Comparison of ENCODE assay signal across 17 cellular contexts in the genomic region with DNA sequence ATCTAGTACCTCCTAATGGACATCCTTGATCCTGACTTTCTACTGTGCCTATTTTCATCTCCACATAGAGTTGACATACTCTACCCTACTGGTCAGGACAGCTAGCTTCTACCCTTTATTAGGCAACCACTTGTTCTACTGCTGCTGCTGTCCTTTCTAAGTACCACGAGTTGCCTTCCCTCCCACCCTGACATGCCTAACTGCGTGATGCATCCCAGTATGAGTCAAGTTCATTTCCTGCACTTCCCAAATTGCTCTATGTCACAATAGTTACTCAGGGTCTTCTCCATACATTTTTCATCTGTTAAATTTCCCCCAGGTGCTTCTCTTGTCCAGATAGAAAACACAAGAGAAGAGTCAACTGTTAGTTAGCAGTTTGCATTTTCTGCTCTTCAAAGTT.
DNase-seq lines count a peak whose midpoint lies in the region; ATAC-seq, FAIRE-seq and TF ChIP-seq lines count a peak whose summit lies in the region.
"Had no signal": no experiment of that assay in that cellular context is flagged by ENCODE, and none has a peak within 500 bp of the region (broad histone marks: within the 10 kb centered on the region; RNA-seq: fewer than 3 reads in every experiment).

No MANE protein-coding gene starts in this region.

- TF ChIP-seq POLR2A in H54 (IDR thresholded peaks at IDR 0.05; ENCODE audit: low read depth, low read length), result no peak

- no peak for DNase-seq in H54 (ENCODE audit: insufficient read length, low spot score)
- peak; percentile 75 for DNase-seq in fibroblast of pulmonary artery (ENCODE audit: low read depth)
- peak; percentile 75 for DNase-seq in stromal cell of bone marrow (ENCODE audit: low read depth)
- DNase-seq in HuH-7 (ENCODE audit: low spot score), result no peak
- DNase-seq in activated T-cell treated with anti-CD3 and anti-CD28 coated beads, Interleukin-2, amount 50 U/mL, for 1 hour, result no peak
- no peak for DNase-seq in sciatic nerve (ENCODE audit: low spot score)
- DNase-seq: activated CD8-positive, alpha-beta memory T cell treated with anti-CD3 and anti-CD28 coated beads for 24 hours; activated naive CD4-positive, alpha-beta T cell treated with anti-CD3 and anti-CD28 coated beads for 36 hours; NCI-H2029 treated with DMSO at 0.1 percent for 48 hours; NCI-H748 treated with DMSO at 0.1 percent for 48 hours; Right ventricle myocardium superior; stimulated activated CD4-positive, alpha-beta T cell treated with anti-CD3 and anti-CD28 coated beads, Interleukin-15, amount 100 ng/mL, for 24 hours had no signal

- no peak for TF ChIP-seq CTCF in fibroblast of pulmonary artery (IDR thresholded peaks at IDR 0.05; ENCODE audit: low read length, missing control alignments)

- no peak overlapping the region for H3K4me3 ChIP-seq in fibroblast of pulmonary artery (replicated peaks; ENCODE audit: low read depth, low read length)
- H3K4me3 ChIP-seq: K562, thoracic aorta had no signal

- ATAC-seq in SK-N-SH treated with all-trans-retinoic acid at 6 μM for 48 hours (peak; percentile 51; the same call in 2 of the 3 replicates), HG02973 (IDR thresholded peaks at IDR 0.05; ENCODE audit: unreplicated experiment) (no peak), sciatic nerve (no peak)
- ATAC-seq: K562 had no signal

- peak; percentile 84 for FAIRE-seq in H54 (lab: Jason Lieb, UNC)
- FAIRE-seq: K562, TTC549 had no signal

- intact Hi-C loops in sciatic nerve (cut with DNase I), result loop anchor here (1.0 kb wide), 1 partner anchor 25 kb away; no protein-coding TSS in a partner anchor

TF ChIP-seq in SK-N-SH treated with all-trans-retinoic acid at 6 μM for 48 hours, 23 proteins besides CTCF, POLR2A, EP300 and RAD21:
- TF ChIP-seq, protein P1, sequence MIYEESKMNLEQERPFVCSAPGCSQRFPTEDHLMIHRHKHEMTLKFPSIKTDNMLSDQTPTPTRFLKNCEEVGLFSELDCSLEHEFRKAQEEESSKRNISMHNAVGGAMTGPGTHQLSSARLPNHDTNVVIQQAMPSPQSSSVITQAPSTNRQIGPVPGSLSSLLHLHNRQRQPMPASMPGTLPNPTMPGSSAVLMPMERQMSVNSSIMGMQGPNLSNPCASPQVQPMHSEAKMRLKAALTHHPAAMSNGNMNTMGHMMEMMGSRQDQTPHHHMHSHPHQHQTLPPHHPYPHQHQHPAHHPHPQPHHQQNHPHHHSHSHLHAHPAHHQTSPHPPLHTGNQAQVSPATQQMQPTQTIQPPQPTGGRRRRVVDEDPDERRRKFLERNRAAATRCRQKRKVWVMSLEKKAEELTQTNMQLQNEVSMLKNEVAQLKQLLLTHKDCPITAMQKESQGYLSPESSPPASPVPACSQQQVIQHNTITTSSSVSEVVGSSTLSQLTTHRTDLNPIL (CRISPR knock-in tag; IDR thresholded peaks at IDR 0.05; ENCODE audit: low read depth), result no peak
- no peak for TF ChIP-seq ZNF8 (CRISPR knock-in tag; IDR thresholded peaks at IDR 0.05)
- no peak for TF ChIP-seq ARNTL (CRISPR knock-in tag; IDR thresholded peaks at IDR 0.05; ENCODE audit: borderline replicate concordance, low read depth)
- no peak for TF ChIP-seq TOX (CRISPR knock-in tag; IDR thresholded peaks at IDR 0.05; ENCODE audit: borderline replicate concordance)
- no peak for TF ChIP-seq GLIS3 (CRISPR knock-in tag; IDR thresholded peaks at IDR 0.05)
- TF ChIP-seq ESRRG (CRISPR knock-in tag; IDR thresholded peaks at IDR 0.05), result no peak
- no peak for TF ChIP-seq CSDC2 (CRISPR knock-in tag; IDR thresholded peaks at IDR 0.05)
- TF ChIP-seq, protein P2, sequence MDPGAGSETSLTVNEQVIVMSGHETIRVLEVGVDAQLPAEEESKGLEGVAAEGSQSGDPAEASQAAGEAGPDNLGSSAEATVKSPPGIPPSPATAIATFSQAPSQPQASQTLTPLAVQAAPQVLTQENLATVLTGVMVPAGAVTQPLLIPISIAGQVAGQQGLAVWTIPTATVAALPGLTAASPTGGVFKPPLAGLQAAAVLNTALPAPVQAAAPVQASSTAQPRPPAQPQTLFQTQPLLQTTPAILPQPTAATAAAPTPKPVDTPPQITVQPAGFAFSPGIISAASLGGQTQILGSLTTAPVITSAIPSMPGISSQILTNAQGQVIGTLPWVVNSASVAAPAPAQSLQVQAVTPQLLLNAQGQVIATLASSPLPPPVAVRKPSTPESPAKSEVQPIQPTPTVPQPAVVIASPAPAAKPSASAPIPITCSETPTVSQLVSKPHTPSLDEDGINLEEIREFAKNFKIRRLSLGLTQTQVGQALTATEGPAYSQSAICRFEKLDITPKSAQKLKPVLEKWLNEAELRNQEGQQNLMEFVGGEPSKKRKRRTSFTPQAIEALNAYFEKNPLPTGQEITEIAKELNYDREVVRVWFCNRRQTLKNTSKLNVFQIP (CRISPR knock-in tag; IDR thresholded peaks at IDR 0.05; ENCODE audit: borderline replicate concordance, low read depth), result no peak
- no peak for TF ChIP-seq OSR1 (CRISPR knock-in tag; IDR thresholded peaks at IDR 0.05)
- no peak for TF ChIP-seq RARB (CRISPR knock-in tag; IDR thresholded peaks at IDR 0.05)
- no peak for TF ChIP-seq SNAI2 (CRISPR knock-in tag; IDR thresholded peaks at IDR 0.05)
- TF ChIP-seq, protein P3, sequence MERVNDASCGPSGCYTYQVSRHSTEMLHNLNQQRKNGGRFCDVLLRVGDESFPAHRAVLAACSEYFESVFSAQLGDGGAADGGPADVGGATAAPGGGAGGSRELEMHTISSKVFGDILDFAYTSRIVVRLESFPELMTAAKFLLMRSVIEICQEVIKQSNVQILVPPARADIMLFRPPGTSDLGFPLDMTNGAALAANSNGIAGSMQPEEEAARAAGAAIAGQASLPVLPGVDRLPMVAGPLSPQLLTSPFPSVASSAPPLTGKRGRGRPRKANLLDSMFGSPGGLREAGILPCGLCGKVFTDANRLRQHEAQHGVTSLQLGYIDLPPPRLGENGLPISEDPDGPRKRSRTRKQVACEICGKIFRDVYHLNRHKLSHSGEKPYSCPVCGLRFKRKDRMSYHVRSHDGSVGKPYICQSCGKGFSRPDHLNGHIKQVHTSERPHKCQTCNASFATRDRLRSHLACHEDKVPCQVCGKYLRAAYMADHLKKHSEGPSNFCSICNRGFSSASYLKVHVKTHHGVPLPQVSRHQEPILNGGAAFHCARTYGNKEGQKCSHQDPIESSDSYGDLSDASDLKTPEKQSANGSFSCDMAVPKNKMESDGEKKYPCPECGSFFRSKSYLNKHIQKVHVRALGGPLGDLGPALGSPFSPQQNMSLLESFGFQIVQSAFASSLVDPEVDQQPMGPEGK (CRISPR knock-in tag; IDR thresholded peaks at IDR 0.05; ENCODE audit: borderline replicate concordance), result no peak
- TF ChIP-seq PPARA (CRISPR knock-in tag; IDR thresholded peaks at IDR 0.05; ENCODE audit: borderline replicate concordance), result no peak
- TF ChIP-seq BACH2 (CRISPR knock-in tag; IDR thresholded peaks at IDR 0.05; ENCODE audit: borderline replicate concordance), result no peak
- no peak for TF ChIP-seq ISL1 (CRISPR knock-in tag; IDR thresholded peaks at IDR 0.05)
- no peak for TF ChIP-seq ZFP30 (CRISPR knock-in tag; IDR thresholded peaks at IDR 0.05)
- no peak for TF ChIP-seq ZNF70 (CRISPR knock-in tag; IDR thresholded peaks at IDR 0.05)
- TF ChIP-seq ZNF565 (CRISPR knock-in tag; conservative IDR thresholded peaks at IDR 0.05; ENCODE audit: low read depth), result no peak
- TF ChIP-seq TCF4 (CRISPR knock-in tag; IDR thresholded peaks at IDR 0.05; ENCODE audit: borderline replicate concordance), result no peak
- TF ChIP-seq ZFP3 (CRISPR knock-in tag; IDR thresholded peaks at IDR 0.05), result no peak

Comparison
In these comparisons a context has a peak if more than half of its experiments do, and no peak if none do; other contexts are left out.
1. DNase-seq: peak in fibroblast of pulmonary artery (single experiment) and stromal cell of bone marrow (single experiment); none in H54 (single experiment), HuH-7 (single experiment), activated T-cell treated with anti-CD3 and anti-CD28 coated beads, Interleukin-2, amount 50 U/mL, for 1 hour (single experiment) and sciatic nerve (single experiment).